In genomic region chr13:96792188-96792587, GRCh38 we compare ENCODE assay signal across 30 cellular contexts.
"Had no signal": no experiment of that assay in that cellular context is flagged by ENCODE, and none has a peak within 500 bp of the region (broad histone marks: within the 10 kb centered on the region; RNA-seq: fewer than 3 reads in every experiment).

No MANE protein-coding gene starts in this region.

- H3K9me3 ChIP-seq: lower lobe of right lung, pancreas, prostate gland, suprapubic skin, thoracic aorta, tibial artery, upper lobe of right lung had no signal

- DNase-seq: hypothalamus; immature natural killer cell; kidney; left colon; left lung; lower lobe of right lung; mammary epithelial cell; mesenchymal stem cell; naive B cell; natural killer cell; nephron progenitor cell; nucleus accumbens; posterior cingulate gyrus; retina; stimulated activated CD4-positive, alpha-beta T cell treated with anti-CD3 and anti-CD28 coated beads, Interleukin-12 subunit alpha, Interleukin-12 subunit beta, amount 100 ng/mL, for 4 hours; stimulated activated CD4-positive, alpha-beta T cell treated with anti-CD3 and anti-CD28 coated beads, Interleukin-15, amount 100 ng/mL, for 24 hours; stimulated activated CD4-positive, alpha-beta T cell treated with anti-CD3 and anti-CD28 coated beads, Interleukin-2, amount 100 ng/mL, for 24 hours; stimulated activated CD4-positive, alpha-beta T cell treated with anti-CD3 and anti-CD28 coated beads, Interleukin-4, amount 100 ng/mL, for 24 hours; stimulated activated naive CD4-positive, alpha-beta T cell; tibial artery; trophoblast cell; upper lobe of right lung had no signal

- H3K4me1 Mint-ChIP-seq: immature natural killer cell; naive B cell; natural killer cell; nephron progenitor cell; stimulated activated effector memory CD8-positive, alpha-beta T cell treated with anti-CD3 and anti-CD28 coated beads, Interleukin-12 subunit alpha, Interleukin-12 subunit beta, amount 100 ng/mL, for 72 hours had no signal

- H3K27ac Mint-ChIP-seq: immature natural killer cell; naive B cell; natural killer cell; nephron progenitor cell; stimulated activated effector memory CD8-positive, alpha-beta T cell treated with anti-CD3 and anti-CD28 coated beads, Interleukin-12 subunit alpha, Interleukin-12 subunit beta, amount 100 ng/mL, for 72 hours; stimulated activated naive CD8-positive, alpha-beta T cell treated with anti-CD3 and anti-CD28 coated beads, Interleukin-15, Interleukin-2, amounts not matched to agents 100 ng/mL and 50 ng/mL, for 24 hours had no signal

- H3K27me3 ChIP-seq: left lung, pancreas, suprapubic skin, tibial artery, upper lobe of right lung had no signal

- H3K27me3 Mint-ChIP-seq: naive B cell; stimulated activated naive CD8-positive, alpha-beta T cell treated with anti-CD3 and anti-CD28 coated beads, Interleukin-15, Interleukin-2, amounts not matched to agents 100 ng/mL and 50 ng/mL, for 24 hours had no signal

- H3K4me3 Mint-ChIP-seq: immature natural killer cell; naive B cell; natural killer cell; nephron progenitor cell; stimulated activated effector memory CD8-positive, alpha-beta T cell treated with anti-CD3 and anti-CD28 coated beads, Interleukin-12 subunit alpha, Interleukin-12 subunit beta, amount 100 ng/mL, for 72 hours; stimulated activated naive CD8-positive, alpha-beta T cell treated with anti-CD3 and anti-CD28 coated beads, Interleukin-15, Interleukin-2, amounts not matched to agents 100 ng/mL and 50 ng/mL, for 24 hours had no signal

- H3K36me3 ChIP-seq: left lung, lower lobe of right lung, pancreas, prostate gland, suprapubic skin, thoracic aorta, tibial artery, upper lobe of right lung had no signal

- H3K36me3 Mint-ChIP-seq: immature natural killer cell; naive B cell; natural killer cell; stimulated activated effector memory CD8-positive, alpha-beta T cell treated with anti-CD3 and anti-CD28 coated beads, Interleukin-12 subunit alpha, Interleukin-12 subunit beta, amount 100 ng/mL, for 72 hours had no signal

- H3K4me3 ChIP-seq: left lung, lower lobe of right lung, pancreas, prostate gland, skin epidermis, suprapubic skin, thoracic aorta, tibial artery, upper lobe of right lung had no signal

- H3K4me1 ChIP-seq: left lung, lower lobe of right lung, prostate gland, suprapubic skin, upper lobe of right lung had no signal

- H3K9me3 Mint-ChIP-seq: nephron progenitor cell had no signal

- H3K27ac ChIP-seq: left lung, lower lobe of right lung, prostate gland, skin epidermis, suprapubic skin, thoracic aorta, tibial artery, upper lobe of right lung had no signal

- ATAC-seq: left colon; left lung; lower lobe of right lung; natural killer cell; sciatic nerve; stimulated activated effector memory CD8-positive, alpha-beta T cell treated with anti-CD3 and anti-CD28 coated beads, Interleukin-12 subunit alpha, Interleukin-12 subunit beta, amount 100 ng/mL, for 72 hours; upper lobe of right lung had no signal
